In the genomic region with DNA sequence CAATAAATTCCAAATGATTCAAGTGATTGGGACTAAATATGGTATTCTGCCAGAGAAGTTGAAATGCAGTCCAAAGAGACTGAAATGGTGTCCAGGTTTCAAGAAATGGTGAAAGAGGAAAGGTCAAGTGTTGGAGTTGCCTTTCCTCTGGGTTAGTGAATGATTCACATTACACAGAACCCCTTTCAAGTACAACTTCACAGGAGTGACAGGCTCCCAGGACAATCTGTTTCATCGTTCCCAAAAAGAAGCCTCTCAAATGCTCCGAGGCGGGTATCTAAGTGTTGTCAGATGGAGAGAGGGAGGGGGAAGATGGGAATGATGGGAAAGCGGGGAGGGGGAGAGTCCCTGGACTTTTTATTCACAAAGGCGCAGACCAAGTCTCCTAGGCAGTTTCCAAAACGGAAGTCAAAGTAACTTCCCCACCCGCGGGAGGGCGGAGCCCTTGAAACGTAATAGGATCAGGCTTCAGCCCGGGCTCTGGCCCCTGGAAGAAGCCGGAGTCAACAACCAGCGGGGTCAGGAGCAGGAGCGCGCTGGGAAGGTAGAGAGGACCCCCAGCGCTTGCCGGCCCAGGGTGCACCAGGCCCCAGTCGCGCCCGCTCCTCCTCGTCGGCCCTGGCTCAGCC, we compare ENCODE assay signal across 2 cellular contexts.
A peak's percentile ranks its signal among the peaks of the same experiment; 100 is the strongest.
TF ChIP-seq lines count a peak whose summit lies in the region.

No MANE protein-coding gene starts in this region.

TF ChIP-seq in HEK293, 187 proteins besides CTCF, POLR2A, EP300 and RAD21 (continued from another document and continues in another):
- TF ChIP-seq TSHZ1 (tag by site-specific recombination; IDR thresholded peaks at IDR 0.05; ENCODE audit: borderline replicate concordance) (0 out of 2 replicates have a peak, but pooled peaks have one; percentile 6), ZNF37A (tag by site-specific recombination; IDR thresholded peaks at IDR 0.05) (no peak), ZNF555 (tag by site-specific recombination; conservative IDR thresholded peaks at IDR 0.05) (no peak), ZNF416 (tag by site-specific recombination; IDR thresholded peaks at IDR 0.05) (no peak), BCL6B (tag by site-specific recombination; IDR thresholded peaks at IDR 0.05) (no peak), ZNF791 (tag by site-specific recombination; IDR thresholded peaks at IDR 0.05) (no peak), ZNF350 (tag by site-specific recombination; IDR thresholded peaks at IDR 0.05) (no peak), KLF10 (tag by site-specific recombination; IDR thresholded peaks at IDR 0.05) (peak; percentile 44; the same call in 1 of the 2 replicates), ZNF544 (tag by site-specific recombination; IDR thresholded peaks at IDR 0.05) (no peak), KLF16 (tag by site-specific recombination; IDR thresholded peaks at IDR 0.05) (no peak), ZNF701 (tag by site-specific recombination; IDR thresholded peaks at IDR 0.05) (no peak), ZNF174 (tag by site-specific recombination; IDR thresholded peaks at IDR 0.05) (no peak), INSM2 (tag by site-specific recombination; IDR thresholded peaks at IDR 0.05) (no peak; the same call in 1 of the 2 replicates), ZNF221 (tag by site-specific recombination; IDR thresholded peaks at IDR 0.05; ENCODE audit: borderline replicate concordance) (no peak), HOXC10 (CRISPR knock-in tag; IDR thresholded peaks at IDR 0.05) (no peak)
- TF ChIP-seq, protein P1, sequence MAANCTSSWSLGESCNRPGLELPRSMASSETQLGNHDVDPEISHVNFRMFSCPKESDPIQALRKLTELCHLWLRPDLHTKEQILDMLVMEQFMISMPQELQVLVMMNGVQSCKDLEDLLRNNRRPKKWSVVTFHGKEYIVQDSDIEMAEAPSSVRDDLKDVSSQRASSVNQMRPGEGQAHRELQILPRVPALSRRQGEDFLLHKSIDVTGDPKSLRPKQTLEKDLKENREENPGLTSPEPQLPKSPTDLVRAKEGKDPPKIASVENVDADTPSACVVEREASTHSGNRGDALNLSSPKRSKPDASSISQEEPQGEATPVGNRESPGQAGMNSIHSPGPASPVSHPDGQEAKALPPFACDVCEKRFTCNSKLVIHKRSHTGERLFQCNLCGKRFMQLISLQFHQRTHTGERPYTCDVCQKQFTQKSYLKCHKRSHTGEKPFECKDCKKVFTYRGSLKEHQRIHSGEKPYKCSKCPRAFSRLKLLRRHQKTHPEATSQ (tag by site-specific recombination; IDR thresholded peaks at IDR 0.05): no peak

TF ChIP-seq in K562, 482 proteins besides CTCF, POLR2A, EP300 and RAD21 (continued from another document and continues in another):
- TF ChIP-seq CHAMP1 (IDR thresholded peaks at IDR 0.05) (no peak), ESRRA (IDR thresholded peaks at IDR 0.05; ENCODE audit: borderline replicate concordance, low read depth) (no peak), MED1 (CRISPR knock-in tag; IDR thresholded peaks at IDR 0.05; ENCODE audit: borderline replicate concordance) (no peak), PBX2 (CRISPR knock-in tag; IDR thresholded peaks at IDR 0.05; ENCODE audit: low read depth) (no peak), PBX2 (tag; conservative IDR thresholded peaks at IDR 0.05; ENCODE audit: low read depth) (0 out of 2 replicates have a peak, but pooled peaks have one; percentile 10), ZNF3 (CRISPR knock-in tag; IDR thresholded peaks at IDR 0.05) (no peak), ZNF780A (CRISPR knock-in tag; IDR thresholded peaks at IDR 0.05) (no peak), YY1 (IDR thresholded peaks at IDR 0.05; ENCODE audit: borderline replicate concordance in 1 of 3, control insufficient read depth in 1 of 3, extremely low read depth in 1 of 3, insufficient read depth in 3 of 3, insufficient read length in 1 of 3, insufficient replicate concordance in 2 of 3, low read depth in 1 of 3, low read length in 2 of 3) (no peak), ZNF785 (CRISPR knock-in tag; IDR thresholded peaks at IDR 0.05) (no peak), SREBF1 (IDR thresholded peaks at IDR 0.05; ENCODE audit: borderline replicate concordance, low read depth, low read length) (no peak), TRIM24 (IDR thresholded peaks at IDR 0.05) (no peak), KDM4B (IDR thresholded peaks at IDR 0.05; ENCODE audit: borderline replicate concordance in 2 of 2, low read depth in 1 of 2) (0 out of 4 replicates have a peak, but pooled peaks of 1 of the 2 experiments have one; percentile 19), U2AF1 (optimal IDR thresholded peaks at IDR 0.05; ENCODE audit: low read depth, low read length) (no peak), KLF16 (IDR thresholded peaks at IDR 0.05) (no peak), ZNF174 (CRISPR knock-in tag; IDR thresholded peaks at IDR 0.05) (no peak), ZNF146 (CRISPR knock-in tag; IDR thresholded peaks at IDR 0.05; ENCODE audit: unreplicated experiment) (no peak), GATA2 (CRISPR knock-in tag; IDR thresholded peaks at IDR 0.05) (no peak), ZSCAN29 (IDR thresholded peaks at IDR 0.05) (no peak), ZNF717 (CRISPR knock-in tag; IDR thresholded peaks at IDR 0.05) (no peak), TEAD4 (IDR thresholded peaks at IDR 0.05; ENCODE audit: low read length) (no peak), TEAD4 (CRISPR knock-in tag; IDR thresholded peaks at IDR 0.05; ENCODE audit: borderline replicate concordance) (no peak), POLR3A (IDR thresholded peaks at IDR 0.05; ENCODE audit: borderline replicate concordance, extremely low read depth, insufficient read depth, insufficient read length) (no peak), TBL1XR1 (IDR thresholded peaks at IDR 0.05; ENCODE audit: low read length in 2 of 2) (peak in 1 of 2 experiments; percentile 14; a peak in 1 of 4 replicates), XRCC3 (IDR thresholded peaks at IDR 0.05) (no peak), TAF1 (IDR thresholded peaks at IDR 0.05; ENCODE audit: control insufficient read depth, extremely low read depth, insufficient read depth, low read length, severe bottlenecking) (peak; percentile 80), SP2 (IDR thresholded peaks at IDR 0.05; ENCODE audit: extremely low read depth, low read depth, low read length, poor library complexity, severe bottlenecking) (no peak), ZNF121 (CRISPR knock-in tag; conservative IDR thresholded peaks at IDR 0.05) (no peak), GATAD2A (IDR thresholded peaks at IDR 0.05) (no peak), XRCC5 (IDR thresholded peaks at IDR 0.05; ENCODE audit: low read depth, low read length) (no peak; the same call in 1 of the 2 replicates), ID3 (CRISPR knock-in tag; IDR thresholded peaks at IDR 0.05) (no peak), ID3 (tag; IDR thresholded peaks at IDR 0.05) (no peak)
- TF ChIP-seq, protein P2, sequence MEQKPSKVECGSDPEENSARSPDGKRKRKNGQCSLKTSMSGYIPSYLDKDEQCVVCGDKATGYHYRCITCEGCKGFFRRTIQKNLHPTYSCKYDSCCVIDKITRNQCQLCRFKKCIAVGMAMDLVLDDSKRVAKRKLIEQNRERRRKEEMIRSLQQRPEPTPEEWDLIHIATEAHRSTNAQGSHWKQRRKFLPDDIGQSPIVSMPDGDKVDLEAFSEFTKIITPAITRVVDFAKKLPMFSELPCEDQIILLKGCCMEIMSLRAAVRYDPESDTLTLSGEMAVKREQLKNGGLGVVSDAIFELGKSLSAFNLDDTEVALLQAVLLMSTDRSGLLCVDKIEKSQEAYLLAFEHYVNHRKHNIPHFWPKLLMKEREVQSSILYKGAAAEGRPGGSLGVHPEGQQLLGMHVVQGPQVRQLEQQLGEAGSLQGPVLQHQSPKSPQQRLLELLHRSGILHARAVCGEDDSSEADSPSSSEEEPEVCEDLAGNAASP (IDR thresholded peaks at IDR 0.05): no peak
- TF ChIP-seq, protein P3, sequence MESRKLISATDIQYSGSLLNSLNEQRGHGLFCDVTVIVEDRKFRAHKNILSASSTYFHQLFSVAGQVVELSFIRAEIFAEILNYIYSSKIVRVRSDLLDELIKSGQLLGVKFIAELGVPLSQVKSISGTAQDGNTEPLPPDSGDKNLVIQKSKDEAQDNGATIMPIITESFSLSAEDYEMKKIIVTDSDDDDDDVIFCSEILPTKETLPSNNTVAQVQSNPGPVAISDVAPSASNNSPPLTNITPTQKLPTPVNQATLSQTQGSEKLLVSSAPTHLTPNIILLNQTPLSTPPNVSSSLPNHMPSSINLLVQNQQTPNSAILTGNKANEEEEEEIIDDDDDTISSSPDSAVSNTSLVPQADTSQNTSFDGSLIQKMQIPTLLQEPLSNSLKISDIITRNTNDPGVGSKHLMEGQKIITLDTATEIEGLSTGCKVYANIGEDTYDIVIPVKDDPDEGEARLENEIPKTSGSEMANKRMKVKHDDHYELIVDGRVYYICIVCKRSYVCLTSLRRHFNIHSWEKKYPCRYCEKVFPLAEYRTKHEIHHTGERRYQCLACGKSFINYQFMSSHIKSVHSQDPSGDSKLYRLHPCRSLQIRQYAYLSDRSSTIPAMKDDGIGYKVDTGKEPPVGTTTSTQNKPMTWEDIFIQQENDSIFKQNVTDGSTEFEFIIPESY (CRISPR knock-in tag; IDR thresholded peaks at IDR 0.05): no peak
- TF ChIP-seq, protein P4, sequence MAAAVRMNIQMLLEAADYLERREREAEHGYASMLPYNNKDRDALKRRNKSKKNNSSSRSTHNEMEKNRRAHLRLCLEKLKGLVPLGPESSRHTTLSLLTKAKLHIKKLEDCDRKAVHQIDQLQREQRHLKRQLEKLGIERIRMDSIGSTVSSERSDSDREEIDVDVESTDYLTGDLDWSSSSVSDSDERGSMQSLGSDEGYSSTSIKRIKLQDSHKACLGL (CRISPR knock-in tag; IDR thresholded peaks at IDR 0.05; ENCODE audit: borderline replicate concordance, poor library complexity, severe bottlenecking): no peak
- TF ChIP-seq, protein P5, sequence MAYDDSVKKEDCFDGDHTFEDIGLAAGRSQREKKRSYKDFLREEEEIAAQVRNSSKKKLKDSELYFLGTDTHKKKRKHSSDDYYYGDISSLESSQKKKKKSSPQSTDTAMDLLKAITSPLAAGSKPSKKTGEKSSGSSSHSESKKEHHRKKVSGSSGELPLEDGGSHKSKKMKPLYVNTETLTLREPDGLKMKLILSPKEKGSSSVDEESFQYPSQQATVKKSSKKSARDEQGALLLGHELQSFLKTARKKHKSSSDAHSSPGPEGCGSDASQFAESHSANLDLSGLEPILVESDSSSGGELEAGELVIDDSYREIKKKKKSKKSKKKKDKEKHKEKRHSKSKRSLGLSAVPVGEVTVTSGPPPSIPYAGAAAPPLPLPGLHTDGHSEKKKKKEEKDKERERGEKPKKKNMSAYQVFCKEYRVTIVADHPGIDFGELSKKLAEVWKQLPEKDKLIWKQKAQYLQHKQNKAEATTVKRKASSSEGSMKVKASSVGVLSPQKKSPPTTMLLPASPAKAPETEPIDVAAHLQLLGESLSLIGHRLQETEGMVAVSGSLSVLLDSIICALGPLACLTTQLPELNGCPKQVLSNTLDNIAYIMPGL (CRISPR knock-in tag; IDR thresholded peaks at IDR 0.05): no peak
- TF ChIP-seq, protein P6, sequence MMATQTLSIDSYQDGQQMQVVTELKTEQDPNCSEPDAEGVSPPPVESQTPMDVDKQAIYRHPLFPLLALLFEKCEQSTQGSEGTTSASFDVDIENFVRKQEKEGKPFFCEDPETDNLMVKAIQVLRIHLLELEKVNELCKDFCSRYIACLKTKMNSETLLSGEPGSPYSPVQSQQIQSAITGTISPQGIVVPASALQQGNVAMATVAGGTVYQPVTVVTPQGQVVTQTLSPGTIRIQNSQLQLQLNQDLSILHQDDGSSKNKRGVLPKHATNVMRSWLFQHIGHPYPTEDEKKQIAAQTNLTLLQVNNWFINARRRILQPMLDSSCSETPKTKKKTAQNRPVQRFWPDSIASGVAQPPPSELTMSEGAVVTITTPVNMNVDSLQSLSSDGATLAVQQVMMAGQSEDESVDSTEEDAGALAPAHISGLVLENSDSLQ (IDR thresholded peaks at IDR 0.05): peak; percentile 78
- TF ChIP-seq, protein P7, sequence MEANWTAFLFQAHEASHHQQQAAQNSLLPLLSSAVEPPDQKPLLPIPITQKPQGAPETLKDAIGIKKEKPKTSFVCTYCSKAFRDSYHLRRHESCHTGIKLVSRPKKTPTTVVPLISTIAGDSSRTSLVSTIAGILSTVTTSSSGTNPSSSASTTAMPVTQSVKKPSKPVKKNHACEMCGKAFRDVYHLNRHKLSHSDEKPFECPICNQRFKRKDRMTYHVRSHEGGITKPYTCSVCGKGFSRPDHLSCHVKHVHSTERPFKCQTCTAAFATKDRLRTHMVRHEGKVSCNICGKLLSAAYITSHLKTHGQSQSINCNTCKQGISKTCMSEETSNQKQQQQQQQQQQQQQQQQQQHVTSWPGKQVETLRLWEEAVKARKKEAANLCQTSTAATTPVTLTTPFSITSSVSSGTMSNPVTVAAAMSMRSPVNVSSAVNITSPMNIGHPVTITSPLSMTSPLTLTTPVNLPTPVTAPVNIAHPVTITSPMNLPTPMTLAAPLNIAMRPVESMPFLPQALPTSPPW (CRISPR knock-in tag; IDR thresholded peaks at IDR 0.05): no peak; the same call in 1 of the 2 replicates
